ENCODE assay signal across 17 cellular contexts in the genomic region with DNA sequence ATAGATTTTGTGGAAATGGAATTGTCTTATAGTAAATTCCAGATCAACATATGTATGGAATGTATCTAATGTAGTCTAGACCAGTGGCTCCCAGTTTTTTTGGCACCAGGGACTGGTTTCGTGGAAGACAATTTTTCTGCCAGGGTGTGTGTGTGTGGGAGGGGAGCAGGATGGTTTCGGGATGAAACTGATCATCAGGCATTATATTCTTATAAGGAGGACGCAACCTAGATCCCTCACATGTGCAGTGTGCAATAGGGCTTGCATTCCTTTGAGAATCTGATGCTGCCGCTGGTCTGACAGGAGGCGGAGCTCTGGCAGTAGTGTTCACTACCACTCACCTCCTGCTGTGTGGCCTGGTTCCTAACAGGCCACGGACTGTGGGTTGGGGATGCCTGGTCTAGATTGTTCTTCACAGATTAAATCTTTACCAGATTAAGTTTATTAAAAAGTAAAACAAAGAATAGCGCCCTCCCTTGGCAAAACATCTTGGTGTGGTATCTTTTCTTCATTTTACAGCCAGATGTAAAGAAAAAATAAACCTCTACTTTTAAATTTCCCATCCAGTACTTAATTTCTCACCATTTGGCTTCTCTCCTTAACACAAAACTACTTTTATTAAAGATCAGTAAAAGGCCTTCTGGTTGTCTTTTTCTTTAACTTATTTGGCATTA. TPM values are rescaled to one million over a fixed set of nuclear protein-coding genes. Genes with fewer than 3 reads are reported as not detected.
DNase-seq lines count a peak whose midpoint lies in the region; ATAC-seq, FAIRE-seq and TF ChIP-seq lines count a peak whose summit lies in the region.
"Had no signal": no experiment of that assay in that cellular context is flagged by ENCODE, and none has a peak within 500 bp of the region (broad histone marks: within the 10 kb centered on the region; RNA-seq: fewer than 3 reads in every experiment).

No MANE protein-coding gene starts in this region.

- TF ChIP-seq RAD21 in HepG2 (CRISPR knock-in tag; IDR thresholded peaks at IDR 0.05), result no peak

- H4K20me1 ChIP-seq in HepG2 (ENCODE audit: insufficient read depth, low read length), result 0 out of 2 replicates have a peak, but pooled peaks cover 2% of the 10 kb centered on the region

- ATAC-seq in HepG2 (no peak), GM18909 (IDR thresholded peaks at IDR 0.05; ENCODE audit: poor library complexity, unreplicated experiment) (no peak)
- ATAC-seq: activated T-cell treated with anti-CD3 and anti-CD28 coated beads, Interleukin-2, amount 50 U/mL, for 4 hours; stimulated activated naive CD8-positive, alpha-beta T cell treated with anti-CD3 and anti-CD28 coated beads, Interleukin-15, amount 100 ng/mL, for 72 hours had no signal

- peak; percentile 30 for DNase-seq in ELF-1 (ENCODE audit: low read depth, low spot score)
- DNase-seq in amniotic epithelial cell (ENCODE audit: low read depth), result peak; percentile 80
- DNase-seq in iPS-NIHi11 (ENCODE audit: low spot score), result peak; percentile 11
- DNase-seq in NCI-H526 treated with DMSO at 0.1 percent for 48 hours (lab: John Stamatoyannopoulos, UW), result no peak
- DNase-seq in HepG2 (ENCODE audit: low spot score), result no peak
- DNase-seq in NCI-H524 (lab: John Stamatoyannopoulos, UW), result no peak
- DNase-seq: activated CD4-positive, alpha-beta T cell treated with anti-CD3 and anti-CD28 coated beads for 1 hour; activated T-cell treated with anti-CD3 and anti-CD28 coated beads, Interleukin-2, amount 50 U/mL, for 4 hours; anterior cingulate cortex; GDM1; mesenchymal stem cell; stimulated activated naive CD8-positive, alpha-beta T cell treated with anti-CD3 and anti-CD28 coated beads, Interleukin-15, amount 100 ng/mL, for 72 hours; SW 1271 had no signal

- FAIRE-seq in HepG2 (lab: Jason Lieb, UNC), result no peak
- FAIRE-seq: endothelial cell of umbilical vein, GM18507 had no signal

- H2AFZ ChIP-seq in HepG2 (ENCODE audit: low read length), result no peak overlapping the region

- H3K4me3 ChIP-seq in HepG2 (replicated peaks in 1 of 3; ENCODE audit: insufficient read depth in 1 of 3, low read depth in 2 of 3, low read length in 3 of 3), result no peak overlapping the region

- no peaks in the 10 kb centered on the region for H3K9me3 ChIP-seq in HepG2 (ENCODE audit: low read length)

- CTCF ChIA-PET in HepG2 (lab: Yijun Ruan, JAX; ENCODE audit: low intra/inter-chr PET ratio, low total read pairs), result no interaction called here

- TF ChIP-seq POLR2A in HepG2 (IDR thresholded peaks at IDR 0.05; ENCODE audit: insufficient read depth in 1 of 2, low read depth in 2 of 2, low read length in 2 of 2), result no peak

- H3K79me2 ChIP-seq in HepG2 (ENCODE audit: insufficient read depth, low read length), result peaks cover 21% of the 10 kb centered on the region

- no peaks in the 10 kb centered on the region for H3K27me3 ChIP-seq in HepG2 (ENCODE audit: control insufficient read depth in 1 of 2, insufficient read depth in 2 of 2, low read length in 2 of 2)

- no TSS peak for BruUV-seq in HepG2 (replicated peaks; lab: Mats Ljungman, UMichigan)

- intact Hi-C loops in HepG2 (cut with micrococcal nuclease; ENCODE audit: unreplicated experiment), result no loop called here

- H3K4me2 ChIP-seq in HepG2 (ENCODE audit: low read depth, low read length), result no peak overlapping the region

- in situ Hi-C loops in HepG2 (cut with HindIII; ENCODE audit: extremely low pct_ligation_motif_present, low pct_unique_long_range_greater_than_20kb), result no loop called here

- 0 out of 2 replicates have a peak, but pooled peaks have one; percentile 20 for TF ChIP-seq CTCF in 22Rv1 (IDR thresholded peaks at IDR 0.05)
- no peak for TF ChIP-seq CTCF in HepG2 (CRISPR knock-in tag; IDR thresholded peaks at IDR 0.05)

- H3K27ac ChIP-seq in 22Rv1, result 0 out of 2 replicates have a peak overlapping the region, but pooled peaks have one; percentile 9
- no peak overlapping the region for H3K27ac ChIP-seq in HepG2 (ENCODE audit: extremely low read length, insufficient read depth, low read length)

- TF ChIP-seq EP300 in HepG2 (IDR thresholded peaks at IDR 0.05; ENCODE audit: low read depth in 2 of 2, low read length in 2 of 2) (no peak), HepG2 (CRISPR knock-in tag; IDR thresholded peaks at IDR 0.05; ENCODE audit: borderline replicate concordance) (no peak)

- 98% methylated on average over 7 of the region's 7 CpGs for WGBS in HepG2 (ENCODE audit: low lambda C conversion rate)

- no peak overlapping the region for H3K9ac ChIP-seq in HepG2 (ENCODE audit: insufficient read depth, low read depth, low read length)

- H3K36me3 ChIP-seq in HepG2 (replicated peaks in 1 of 2; ENCODE audit: control insufficient read depth in 1 of 2, insufficient read depth in 2 of 2, low read length in 2 of 2), result peaks cover 5 to 12% of the 10 kb centered on the region in 2 experiments; a peak in 4 of 5 replicates

- peaks cover 3% of the 10 kb centered on the region for H3K4me1 ChIP-seq in HepG2 (ENCODE audit: insufficient read depth, low read length)

- POLR2A ChIA-PET in HepG2 (lab: Yijun Ruan, JAX), result no interaction called here

TF ChIP-seq in HepG2, 621 proteins besides CTCF, POLR2A, EP300 and RAD21 (continues in another document):
- TF ChIP-seq, protein P1, sequence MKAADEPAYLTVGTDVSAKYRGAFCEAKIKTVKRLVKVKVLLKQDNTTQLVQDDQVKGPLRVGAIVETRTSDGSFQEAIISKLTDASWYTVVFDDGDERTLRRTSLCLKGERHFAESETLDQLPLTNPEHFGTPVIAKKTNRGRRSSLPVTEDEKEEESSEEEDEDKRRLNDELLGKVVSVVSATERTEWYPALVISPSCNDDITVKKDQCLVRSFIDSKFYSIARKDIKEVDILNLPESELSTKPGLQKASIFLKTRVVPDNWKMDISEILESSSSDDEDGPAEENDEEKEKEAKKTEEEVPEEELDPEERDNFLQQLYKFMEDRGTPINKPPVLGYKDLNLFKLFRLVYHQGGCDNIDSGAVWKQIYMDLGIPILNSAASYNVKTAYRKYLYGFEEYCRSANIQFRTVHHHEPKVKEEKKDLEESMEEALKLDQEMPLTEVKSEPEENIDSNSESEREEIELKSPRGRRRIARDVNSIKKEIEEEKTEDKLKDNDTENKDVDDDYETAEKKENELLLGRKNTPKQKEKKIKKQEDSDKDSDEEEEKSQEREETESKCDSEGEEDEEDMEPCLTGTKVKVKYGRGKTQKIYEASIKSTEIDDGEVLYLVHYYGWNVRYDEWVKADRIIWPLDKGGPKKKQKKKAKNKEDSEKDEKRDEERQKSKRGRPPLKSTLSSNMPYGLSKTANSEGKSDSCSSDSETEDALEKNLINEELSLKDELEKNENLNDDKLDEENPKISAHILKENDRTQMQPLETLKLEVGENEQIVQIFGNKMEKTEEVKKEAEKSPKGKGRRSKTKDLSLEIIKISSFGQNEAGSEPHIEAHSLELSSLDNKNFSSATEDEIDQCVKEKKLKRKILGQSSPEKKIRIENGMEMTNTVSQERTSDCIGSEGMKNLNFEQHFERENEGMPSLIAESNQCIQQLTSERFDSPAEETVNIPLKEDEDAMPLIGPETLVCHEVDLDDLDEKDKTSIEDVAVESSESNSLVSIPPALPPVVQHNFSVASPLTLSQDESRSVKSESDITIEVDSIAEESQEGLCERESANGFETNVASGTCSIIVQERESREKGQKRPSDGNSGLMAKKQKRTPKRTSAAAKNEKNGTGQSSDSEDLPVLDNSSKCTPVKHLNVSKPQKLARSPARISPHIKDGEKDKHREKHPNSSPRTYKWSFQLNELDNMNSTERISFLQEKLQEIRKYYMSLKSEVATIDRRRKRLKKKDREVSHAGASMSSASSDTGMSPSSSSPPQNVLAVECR (CRISPR knock-in tag; IDR thresholded peaks at IDR 0.05; ENCODE audit: borderline replicate concordance), result no peak
- TF ChIP-seq, protein P2, sequence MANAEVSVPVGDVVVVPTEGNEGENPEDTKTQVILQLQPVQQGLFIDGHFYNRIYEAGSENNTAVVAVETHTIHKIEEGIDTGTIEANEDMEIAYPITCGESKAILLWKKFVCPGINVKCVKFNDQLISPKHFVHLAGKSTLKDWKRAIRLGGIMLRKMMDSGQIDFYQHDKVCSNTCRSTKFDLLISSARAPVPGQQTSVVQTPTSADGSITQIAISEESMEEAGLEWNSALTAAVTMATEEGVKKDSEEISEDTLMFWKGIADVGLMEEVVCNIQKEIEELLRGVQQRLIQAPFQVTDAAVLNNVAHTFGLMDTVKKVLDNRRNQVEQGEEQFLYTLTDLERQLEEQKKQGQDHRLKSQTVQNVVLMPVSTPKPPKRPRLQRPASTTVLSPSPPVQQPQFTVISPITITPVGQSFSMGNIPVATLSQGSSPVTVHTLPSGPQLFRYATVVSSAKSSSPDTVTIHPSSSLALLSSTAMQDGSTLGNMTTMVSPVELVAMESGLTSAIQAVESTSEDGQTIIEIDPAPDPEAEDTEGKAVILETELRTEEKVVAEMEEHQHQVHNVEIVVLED (CRISPR knock-in tag; IDR thresholded peaks at IDR 0.05; ENCODE audit: borderline replicate concordance), result no peak
- no peak for TF ChIP-seq ZNF17 (CRISPR knock-in tag; IDR thresholded peaks at IDR 0.05)

RNA-seq across cellular contexts. Expression of a gene that starts 48.4 kb away (rescaled TPM):
- 129 and 215 TPM in 2 replicates for total RNA-seq in HepG2 (2016; rRNA removed; fragmentation: Illumina TruSeq; extraction: Trizol)
- total RNA-seq in HepG2 (2016; cell fraction: cytosol; rRNA removed; fragmentation: Illumina TruSeq; extraction: Trizol; ENCODE audit: low read depth), result 9.6 and 11.6 TPM in 2 replicates
- total RNA-seq in HepG2 (2016; cell fraction: insoluble cytoplasmic fraction; rRNA removed; fragmentation: Illumina TruSeq; extraction: Trizol), result 128 and 219 TPM in 2 replicates
- total RNA-seq in HepG2 (2016; cell fraction: membrane; rRNA removed; fragmentation: Illumina TruSeq; extraction: Trizol), result 32.1 and 46.0 TPM in 2 replicates
- total RNA-seq in HepG2 (2016; cell fraction: nucleus; rRNA removed; fragmentation: Illumina TruSeq; extraction: Trizol), result 73.3 and 80.1 TPM in 2 replicates
- 71.6 and 103 TPM in 2 replicates for polyA plus RNA-seq in HepG2 (2011; rRNA removed)
- polyA plus RNA-seq in HepG2 (2011; cell fraction: cytosol; rRNA removed), result 30.0 and 48.8 TPM in 2 replicates
- 15.0 and 15.1 TPM in 2 replicates for polyA plus RNA-seq in HepG2 (2011; cell fraction: nucleus; rRNA removed)
- polyA plus RNA-seq in HepG2 (2012), result 80.8 and 116 TPM in 2 replicates
- 12.3 and 12.5 TPM in 2 replicates for polyA plus RNA-seq in HepG2 (2016; cell fraction: cytosol; fragmentation: Illumina TruSeq; extraction: Trizol; ENCODE audit: low read depth)
- 227 and 242 TPM in 2 replicates for polyA plus RNA-seq in HepG2 (2016; cell fraction: insoluble cytoplasmic fraction; fragmentation: Illumina TruSeq; extraction: Trizol; ENCODE audit: low read depth)
- polyA plus RNA-seq in HepG2 (2016; cell fraction: membrane; fragmentation: Illumina TruSeq; extraction: Trizol; ENCODE audit: low read depth), result 28.2 and 28.5 TPM in 2 replicates
- polyA plus RNA-seq in HepG2 (2016; cell fraction: nucleus; fragmentation: Illumina TruSeq; extraction: Trizol; ENCODE audit: insufficient read depth, low read depth), result 84.5 and 88.0 TPM in 2 replicates
- polyA minus RNA-seq in HepG2 (2011; rRNA and poly(A)+ RNA removed; ENCODE audit: low replicate concordance), result 20.9 and 38.7 TPM in 2 replicates
- 49.4 and 59.4 TPM in 2 replicates for polyA minus RNA-seq in HepG2 (2011; cell fraction: cytosol; rRNA and poly(A)+ RNA removed)
- polyA minus RNA-seq in HepG2 (2011; cell fraction: nucleus; rRNA and poly(A)+ RNA removed), result 101 and 117 TPM in 2 replicates

Comparison
In these comparisons a context has a peak if more than half of its experiments do, and no peak if none do; other contexts are left out.
1. DNase-seq: peak in ELF-1 (single experiment), amniotic epithelial cell (single experiment) and iPS-NIHi11 (single experiment); none in NCI-H526 treated with DMSO at 0.1 percent for 48 hours (single experiment), HepG2 (single experiment) and NCI-H524 (0 of 2).